Comparison of ENCODE assay signal across 17 cellular contexts in genomic region chr1:53142226-53142853, GRCh38. TPM values are rescaled to one million over a fixed set of nuclear protein-coding genes. Genes with fewer than 3 reads are reported as not detected.
DNase-seq lines count a peak whose midpoint lies in the region; ATAC-seq and TF ChIP-seq lines count a peak whose summit lies in the region.
"Had no signal": no experiment of that assay in that cellular context is flagged by ENCODE, and none has a peak within 500 bp of the region (broad histone marks: within the 10 kb centered on the region; RNA-seq: fewer than 3 reads in every experiment).

Gene SLC1A7, minus strand, starts transcription at chr1:53142638. Its CDS starts 189 bp downstream, at chr1:53142449.

- no peak for TF ChIP-seq CTCF in brain (conservative IDR thresholded peaks at IDR 0.05)
- TF ChIP-seq CTCF in spleen (IDR thresholded peaks at IDR 0.05 in 8 of 11, conservative IDR thresholded peaks at IDR 0.05 in 3 of 11), result no peak

- peak within 1 kb of the TSS in 2 of 5 experiments; percentile 11 to 22 for H3K4me3 Mint-ChIP-seq in brain
- H3K4me3 Mint-ChIP-seq: B cell; CD4-positive, alpha-beta T cell; HFFc6 had no signal

- ATAC-seq in GM18520 (IDR thresholded peaks at IDR 0.05; ENCODE audit: unreplicated experiment) (no peak), HG02623 (IDR thresholded peaks at IDR 0.05; ENCODE audit: unreplicated experiment) (no peak)

- no peaks in the 10 kb centered on the region for H3K27me3 Mint-ChIP-seq in brain
- H3K27me3 Mint-ChIP-seq: CD4-positive, alpha-beta T cell had no signal

- intact Hi-C loops in spleen (cut with DNase I; ENCODE audit: low total_unique reads), result no loop called here

- no peaks in the 10 kb centered on the region for H3K36me3 ChIP-seq in spleen

- H3K27ac ChIP-seq in spleen, result no peak within 1 kb of the TSS
- H3K27ac ChIP-seq: RWPE1 had no signal

- peaks cover 52% of the 10 kb centered on the region for H3K4me1 Mint-ChIP-seq in brain
- H3K4me1 Mint-ChIP-seq: B cell had no signal

- WGBS in spleen, 5 donors, result 83 to 93% (median 89%) methylated on average over 10 to 21 of the region's 21 CpGs

- H3K27ac Mint-ChIP-seq in brain, result peak within 1 kb of the TSS; percentile 54 to 93 (median 76)
- H3K27ac Mint-ChIP-seq: B cell; CD4-positive, alpha-beta T cell; HFFc6 had no signal

- peaks cover 0 to 11% (median 9%) of the 10 kb centered on the region in 8 donors for H3K9me3 ChIP-seq in spleen

- DNase-seq in NCI-H524 (lab: John Stamatoyannopoulos, UW), result peak; percentile 65 to 90
- no peak for DNase-seq in mucosa of gallbladder (ENCODE audit: low spot score)
- DNase-seq in spleen, result peak; percentile 55
- DNase-seq in NCI-H146 treated with DMSO at 0.1 percent for 48 hours (lab: John Stamatoyannopoulos, UW; ENCODE audit: unreplicated experiment), result no peak
- DNase-seq in globus pallidus (ENCODE audit: low spot score), result no peak
- DNase-seq: CD4-positive, alpha-beta T cell; GF-D8; HFFc6; Karpas-422; NCI-H2029 treated with DMSO at 0.1 percent for 48 hours; NCI-H526 had no signal

- no peak for TF ChIP-seq POLR2A in spleen (IDR thresholded peaks at IDR 0.05)

- peaks cover 0 to 6% (median 0%) of the 10 kb centered on the region in 7 donors for H3K27me3 ChIP-seq in spleen (replicated peaks in 1 of 7)

- peaks cover 0 to 17% (median 12%) of the 10 kb centered on the region in 5 experiments for H3K9me3 Mint-ChIP-seq in brain

- peaks cover 7% of the 10 kb centered on the region for H3K36me3 Mint-ChIP-seq in brain

- no peaks in the 10 kb centered on the region for H3K4me1 ChIP-seq in spleen

- H3K4me3 ChIP-seq in spleen, result no peak within 1 kb of the TSS

RNA-seq across cellular contexts. Expression of gene SLC1A7, which starts in this region (rescaled TPM):
- polyA plus RNA-seq in brain (ENCODE audit: insufficient read depth, low read depth, low replicate concordance), result 0.17 TPM
- 21.1 TPM for total RNA-seq in mucosa of gallbladder
- total RNA-seq in spleen, result under 1 TPM in 1 of 7 donors, not detected in 6; 0.10 TPM
- polyA plus RNA-seq in spleen, result under 1 TPM; 0.02 to 0.19 (median 0.07) TPM
- total RNA-seq: B cell; CD4-positive, alpha-beta T cell; SK-MEL-5 had no signal

Comparison
In these comparisons a context has a peak if more than half of its experiments do, and no peak if none do; other contexts are left out.
1. RNA of gene SLC1A7 (total RNA-seq): 21.1 TPM in mucosa of gallbladder (single experiment); 0.10 TPM in spleen; every median in the first group is over 10 times any median in the second.
2. Peak in DNase-seq in spleen; RNA of the gene not detected or under 1 TPM.
3. DNase-seq: peak in NCI-H524 (2 of 2); none in mucosa of gallbladder (single experiment), NCI-H146 treated with DMSO at 0.1 percent for 48 hours (single experiment) and globus pallidus (single experiment).